Comparison of ENCODE assay signal across 1 cellular context in genomic region chr10:70815504-70816219, GRCh38.
TF ChIP-seq lines count a peak whose summit lies in the region.

TSS of gene SGPL1 (plus strand) at chr10:70815948. CDS start at chr10:70816854, 906 bp downstream.

TF ChIP-seq in HepG2, 621 proteins besides CTCF, POLR2A, EP300 and RAD21 (continued from another document and continues in another):
- TF ChIP-seq THAP9 (CRISPR knock-in tag; IDR thresholded peaks at IDR 0.05; ENCODE audit: borderline replicate concordance): no peak
- TF ChIP-seq HCFC1 (IDR thresholded peaks at IDR 0.05; ENCODE audit: low read depth, low read length): peak; percentile 29; the same call in 1 of the 2 replicates
- TF ChIP-seq CREBL2 (CRISPR knock-in tag; IDR thresholded peaks at IDR 0.05; ENCODE audit: borderline replicate concordance): 0 out of 2 replicates have a peak, but pooled peaks have one; percentile 73
- TF ChIP-seq ZNF800 (CRISPR knock-in tag; IDR thresholded peaks at IDR 0.05): no peak
- no peak for TF ChIP-seq JDP2 (CRISPR knock-in tag; IDR thresholded peaks at IDR 0.05; ENCODE audit: borderline replicate concordance)
- no peak for TF ChIP-seq ZNF543 (CRISPR knock-in tag; IDR thresholded peaks at IDR 0.05)
- TF ChIP-seq ATRX (CRISPR knock-in tag; IDR thresholded peaks at IDR 0.05; ENCODE audit: borderline replicate concordance): no peak
- peak; percentile 34; the same call in 1 of the 2 replicates for TF ChIP-seq SMC3 (IDR thresholded peaks at IDR 0.05; ENCODE audit: low read length)
- 0 out of 2 replicates have a peak, but pooled peaks have one; percentile 9 for TF ChIP-seq ZNF788 (CRISPR knock-in tag; IDR thresholded peaks at IDR 0.05; ENCODE audit: borderline replicate concordance)
- no peak for TF ChIP-seq ZNF12 (CRISPR knock-in tag; IDR thresholded peaks at IDR 0.05)
- no peak for TF ChIP-seq ZBTB44 (CRISPR knock-in tag; IDR thresholded peaks at IDR 0.05)
- no peak for TF ChIP-seq ZIK1 (CRISPR knock-in tag; IDR thresholded peaks at IDR 0.05; ENCODE audit: borderline replicate concordance, low read depth)
- TF ChIP-seq MYPOP (CRISPR knock-in tag; IDR thresholded peaks at IDR 0.05): no peak
- no peak for TF ChIP-seq TRAFD1 (CRISPR knock-in tag; IDR thresholded peaks at IDR 0.05; ENCODE audit: borderline replicate concordance)
- no peak for TF ChIP-seq THRA (CRISPR knock-in tag; IDR thresholded peaks at IDR 0.05; ENCODE audit: borderline replicate concordance)
- TF ChIP-seq HNF1A (IDR thresholded peaks at IDR 0.05; ENCODE audit: low read depth): no peak
- no peak for TF ChIP-seq HNF1A (CRISPR knock-in tag; IDR thresholded peaks at IDR 0.05; ENCODE audit: borderline replicate concordance)
- TF ChIP-seq ZNF260 (CRISPR knock-in tag; IDR thresholded peaks at IDR 0.05; ENCODE audit: borderline replicate concordance, low read depth): no peak
- 0 out of 2 replicates have a peak, but pooled peaks have one; percentile 39 for TF ChIP-seq ZNF274 (CRISPR knock-in tag; IDR thresholded peaks at IDR 0.05)
- no peak for TF ChIP-seq ZNF275 (CRISPR knock-in tag; IDR thresholded peaks at IDR 0.05; ENCODE audit: borderline replicate concordance)
- TF ChIP-seq ZNF513 (CRISPR knock-in tag; conservative IDR thresholded peaks at IDR 0.05): no peak
- no peak for TF ChIP-seq ZNF468 (CRISPR knock-in tag; IDR thresholded peaks at IDR 0.05)
- TF ChIP-seq TRIM24 (CRISPR knock-in tag; IDR thresholded peaks at IDR 0.05): no peak
- TF ChIP-seq JUND (CRISPR knock-in tag; IDR thresholded peaks at IDR 0.05): no peak
- no peak for TF ChIP-seq ZFAT (CRISPR knock-in tag; conservative IDR thresholded peaks at IDR 0.05)
- 0 out of 2 replicates have a peak, but pooled peaks have one; percentile 46 for TF ChIP-seq ZNF546 (CRISPR knock-in tag; conservative IDR thresholded peaks at IDR 0.05)
- TF ChIP-seq HMGXB4 (CRISPR knock-in tag; IDR thresholded peaks at IDR 0.05; ENCODE audit: borderline replicate concordance in 1 of 2, low read depth in 1 of 2): peak in 1 of 2 experiments; percentile 76; a peak in 1 of 4 replicates
- TF ChIP-seq NCOR1 (IDR thresholded peaks at IDR 0.05; ENCODE audit: borderline replicate concordance, low read length): no peak
- no peak for TF ChIP-seq ELF4 (CRISPR knock-in tag; IDR thresholded peaks at IDR 0.05; ENCODE audit: borderline replicate concordance)
- 0 out of 2 replicates have a peak, but pooled peaks have one; percentile 36 for TF ChIP-seq ZNF414 (CRISPR knock-in tag; IDR thresholded peaks at IDR 0.05)
- no peak for TF ChIP-seq FOXO4 (CRISPR knock-in tag; conservative IDR thresholded peaks at IDR 0.05)
